Comparison of ENCODE assay signal across 14 cellular contexts in the genomic region with DNA sequence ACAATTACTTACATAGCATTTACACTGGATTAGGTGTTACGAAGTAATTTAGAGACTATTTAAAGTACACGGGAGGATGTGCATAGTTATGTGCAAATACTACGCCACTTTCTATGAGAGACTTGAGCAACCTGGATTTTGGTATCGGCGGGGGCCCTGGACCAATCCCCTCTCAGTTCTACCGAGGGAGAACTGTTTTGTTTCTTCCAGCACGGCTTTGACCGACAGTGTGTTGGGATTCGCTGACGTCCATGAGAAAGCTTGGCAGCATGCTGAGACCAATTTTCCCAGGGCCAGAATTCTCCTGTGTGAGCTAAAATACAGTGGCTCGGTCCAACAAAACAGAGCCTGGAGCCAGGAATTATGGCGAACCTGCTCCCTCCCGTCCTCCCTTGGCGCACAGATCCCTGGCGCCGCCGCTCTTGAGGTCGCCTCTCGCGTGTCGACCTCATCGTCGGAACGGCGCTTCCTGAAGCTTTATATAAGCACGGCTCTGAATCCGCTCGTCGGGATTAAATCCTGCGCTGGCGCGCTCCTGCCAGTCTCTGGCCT. TPM values are rescaled to one million over a fixed set of nuclear protein-coding genes. Genes with fewer than 3 reads are reported as not detected.
DNase-seq lines count a peak whose midpoint lies in the region; ATAC-seq and TF ChIP-seq lines count a peak whose summit lies in the region.
"Not testable (repeated sequence)": the region's sequence is repeated elsewhere in the genome, so short reads cannot be mapped to it uniquely, and the experiment has no call there.
"Had no signal": no experiment of that assay in that cellular context is flagged by ENCODE, and none has a peak within 500 bp of the region (broad histone marks: within the 10 kb centered on the region; RNA-seq: fewer than 3 reads in every experiment).

No MANE protein-coding gene starts in this region.

- not testable (repeated sequence) for H3K27me3 ChIP-seq in aorta (ENCODE audit: control insufficient read depth in 1 of 2, insufficient read depth in 2 of 2, low read length in 1 of 2)

- H3K27me3 Mint-ChIP-seq in activated CD8-positive, alpha-beta T cell treated with anti-CD3 and anti-CD28 coated beads, Interleukin-2, amount 10 ng/mL, durations not matched to agents 7 days and 5 days (ENCODE audit: low read depth), result not testable (repeated sequence)

- H3K4me1 ChIP-seq in mucosa of descending colon (ENCODE audit: low read depth); aorta (ENCODE audit: control insufficient read depth in 1 of 2, insufficient read depth in 2 of 2, low read length in 2 of 2): not testable (repeated sequence)

- CTCF ChIA-PET in activated CD8-positive, alpha-beta T cell treated with anti-CD3 and anti-CD28 coated beads, Interleukin-2, amount 10 ng/mL, durations not matched to agents 7 days and 5 days (lab: Charles Lee), result not testable (repeated sequence)

- H3K36me3 Mint-ChIP-seq in activated CD8-positive, alpha-beta T cell treated with anti-CD3 and anti-CD28 coated beads, Interleukin-2, amount 10 ng/mL, durations not matched to agents 7 days and 5 days (ENCODE audit: low read depth), result not testable (repeated sequence)

- WGBS in aorta, 2 donors, result no CpG with 5 or more reads among the region's 32 CpGs

- not testable (repeated sequence) for H3K4me3 ChIP-seq in mucosa of descending colon; aorta (ENCODE audit: low read length in 2 of 2)

- not testable (repeated sequence) for H3K27ac ChIP-seq in aorta (ENCODE audit: low read depth in 1 of 2, low read length in 2 of 2)

- not testable (repeated sequence) for H3K4me1 Mint-ChIP-seq in activated CD8-positive, alpha-beta T cell treated with anti-CD3 and anti-CD28 coated beads, Interleukin-2, amount 10 ng/mL, durations not matched to agents 7 days and 5 days (ENCODE audit: low read depth)

- DNase-seq in activated CD8-positive, alpha-beta T cell treated with anti-CD3 and anti-CD28 coated beads, Interleukin-2, amount 10 ng/mL, durations not matched to agents 7 days and 5 days; Right ventricle myocardium inferior (ENCODE audit: missing footprints); mucosa of descending colon; aorta: not testable (repeated sequence)

- intact Hi-C loops in Right ventricle myocardium inferior (cut with DNase I); mucosa of descending colon (cut with DNase I, micrococcal nuclease); aorta (cut with DNase I): not testable (repeated sequence)

- not testable (repeated sequence) for H3K9me3 ChIP-seq in mucosa of descending colon; aorta (ENCODE audit: control insufficient read depth, low read length)

- ATAC-seq in GM18502 (IDR thresholded peaks at IDR 0.05; ENCODE audit: poor library complexity, unreplicated experiment), result peak; percentile 7
- peak; percentile 14 for ATAC-seq in GM21528 (IDR thresholded peaks at IDR 0.05; ENCODE audit: low FRiP score, unreplicated experiment)
- peak; percentile 15 for ATAC-seq in HG03039 (IDR thresholded peaks at IDR 0.05; ENCODE audit: unreplicated experiment)
- ATAC-seq in HG03460 (IDR thresholded peaks at IDR 0.05; ENCODE audit: unreplicated experiment), result peak; percentile 3
- peak; percentile 9 for ATAC-seq in activated CD8-positive, alpha-beta T cell treated with anti-CD3 and anti-CD28 coated beads, Interleukin-2, amount 10 ng/mL, durations not matched to agents 7 days and 5 days
- peak; percentile 53 for ATAC-seq in Right ventricle myocardium inferior
- peak; percentile 24 for ATAC-seq in mucosa of descending colon
- peak; percentile 76 for ATAC-seq in aorta (ENCODE audit: low FRiP score)

- TF ChIP-seq CTCF in mucosa of descending colon (IDR thresholded peaks at IDR 0.05), result not testable (repeated sequence)

- not testable (repeated sequence) for H3K9me3 Mint-ChIP-seq in activated CD8-positive, alpha-beta T cell treated with anti-CD3 and anti-CD28 coated beads, Interleukin-2, amount 10 ng/mL, durations not matched to agents 7 days and 5 days (ENCODE audit: insufficient read depth)

- POLR2A ChIA-PET in activated CD8-positive, alpha-beta T cell treated with anti-CD3 and anti-CD28 coated beads, Interleukin-2, amount 10 ng/mL, durations not matched to agents 7 days and 5 days (lab: Charles Lee), result not testable (repeated sequence)

- H3K27ac Mint-ChIP-seq in activated CD8-positive, alpha-beta T cell treated with anti-CD3 and anti-CD28 coated beads, Interleukin-2, amount 10 ng/mL, durations not matched to agents 7 days and 5 days, result not testable (repeated sequence)

- H3K4me3 Mint-ChIP-seq in activated CD8-positive, alpha-beta T cell treated with anti-CD3 and anti-CD28 coated beads, Interleukin-2, amount 10 ng/mL, durations not matched to agents 7 days and 5 days, result not testable (repeated sequence)

- not testable (repeated sequence) for H3K36me3 ChIP-seq in mucosa of descending colon (ENCODE audit: low read depth); aorta (ENCODE audit: control insufficient read depth in 1 of 2, insufficient read depth in 2 of 2, low read length in 1 of 2)

RNA-seq across cellular contexts. Expression of a gene that starts 49.3 kb away (rescaled TPM):
- total RNA-seq in activated CD8-positive, alpha-beta T cell treated with anti-CD3 and anti-CD28 coated beads, Interleukin-2, amount 10 ng/mL, durations not matched to agents 7 days and 5 days, result not detected
- total RNA-seq in Right ventricle myocardium inferior, result 1.4 TPM
- 10 to 100 TPM in 1 of 3 donors, 1 to 10 TPM in 2; 1.5 to 10.2 (median 2.6) TPM for total RNA-seq in mucosa of descending colon
- total RNA-seq in aorta, result 10 to 100 TPM; 15.9 to 45.0 TPM
- polyA plus RNA-seq in aorta, result 10 to 100 TPM; 12.5 to 25.2 TPM
- total RNA-seq: activated CD4-positive, alpha-beta memory T cell treated with anti-CD3 and anti-CD28 coated beads for 36 hours; lung microvascular endothelial cell; myocyte; NCI-H460 had no signal
- polyA plus RNA-seq: AG04450, SK-N-SH had no signal

Comparison
In these comparisons a context has a peak if more than half of its experiments do, and no peak if none do; other contexts are left out.
1. ATAC-seq: peak in every context shown above with its lines; median percentile 76 in aorta; 53 in Right ventricle myocardium inferior; 24 in mucosa of descending colon; 15 in HG03039; 14 in GM21528; 9 in activated CD8-positive, alpha-beta T cell treated with anti-CD3 and anti-CD28 coated beads, Interleukin-2, amount 10 ng/mL, durations not matched to agents 7 days and 5 days; 7 in GM18502; 3 in HG03460.